1 cellular context compared by ENCODE assay signal in the genomic region with DNA sequence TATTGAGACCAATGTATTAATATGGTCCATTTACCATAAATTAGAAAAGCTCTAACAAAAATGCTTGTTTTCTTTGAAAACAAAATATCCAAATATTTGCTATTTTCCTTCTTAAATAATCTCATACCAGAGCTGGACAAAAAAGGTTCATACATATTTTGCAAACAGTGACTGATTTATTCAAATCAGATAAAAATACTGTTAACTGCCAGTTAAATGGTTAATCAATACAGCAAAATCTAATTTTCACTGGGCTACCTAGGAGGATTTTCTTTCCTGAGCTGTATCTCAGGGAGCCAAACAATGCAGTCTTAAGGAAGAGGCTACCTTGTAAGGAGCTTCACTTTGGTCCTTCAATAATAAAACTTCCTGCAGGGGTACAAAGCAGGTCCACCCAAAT.
TF ChIP-seq lines count a peak whose summit lies in the region.

No MANE protein-coding gene starts in this region.

TF ChIP-seq in HepG2, 621 proteins besides CTCF, POLR2A, EP300 and RAD21 (continued from another document):
- TF ChIP-seq, protein P1, sequence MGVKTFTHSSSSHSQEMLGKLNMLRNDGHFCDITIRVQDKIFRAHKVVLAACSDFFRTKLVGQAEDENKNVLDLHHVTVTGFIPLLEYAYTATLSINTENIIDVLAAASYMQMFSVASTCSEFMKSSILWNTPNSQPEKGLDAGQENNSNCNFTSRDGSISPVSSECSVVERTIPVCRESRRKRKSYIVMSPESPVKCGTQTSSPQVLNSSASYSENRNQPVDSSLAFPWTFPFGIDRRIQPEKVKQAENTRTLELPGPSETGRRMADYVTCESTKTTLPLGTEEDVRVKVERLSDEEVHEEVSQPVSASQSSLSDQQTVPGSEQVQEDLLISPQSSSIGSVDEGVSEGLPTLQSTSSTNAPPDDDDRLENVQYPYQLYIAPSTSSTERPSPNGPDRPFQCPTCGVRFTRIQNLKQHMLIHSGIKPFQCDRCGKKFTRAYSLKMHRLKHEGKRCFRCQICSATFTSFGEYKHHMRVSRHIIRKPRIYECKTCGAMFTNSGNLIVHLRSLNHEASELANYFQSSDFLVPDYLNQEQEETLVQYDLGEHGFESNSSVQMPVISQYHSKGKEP (CRISPR knock-in tag; IDR thresholded peaks at IDR 0.05) = no peak
- TF ChIP-seq SAP130 (CRISPR knock-in tag; IDR thresholded peaks at IDR 0.05; ENCODE audit: low read depth) = no peak
- TF ChIP-seq ONECUT2 (CRISPR knock-in tag; IDR thresholded peaks at IDR 0.05) = no peak
- no peak for TF ChIP-seq REXO4 (CRISPR knock-in tag; IDR thresholded peaks at IDR 0.05; ENCODE audit: borderline replicate concordance)
- TF ChIP-seq, protein P2, sequence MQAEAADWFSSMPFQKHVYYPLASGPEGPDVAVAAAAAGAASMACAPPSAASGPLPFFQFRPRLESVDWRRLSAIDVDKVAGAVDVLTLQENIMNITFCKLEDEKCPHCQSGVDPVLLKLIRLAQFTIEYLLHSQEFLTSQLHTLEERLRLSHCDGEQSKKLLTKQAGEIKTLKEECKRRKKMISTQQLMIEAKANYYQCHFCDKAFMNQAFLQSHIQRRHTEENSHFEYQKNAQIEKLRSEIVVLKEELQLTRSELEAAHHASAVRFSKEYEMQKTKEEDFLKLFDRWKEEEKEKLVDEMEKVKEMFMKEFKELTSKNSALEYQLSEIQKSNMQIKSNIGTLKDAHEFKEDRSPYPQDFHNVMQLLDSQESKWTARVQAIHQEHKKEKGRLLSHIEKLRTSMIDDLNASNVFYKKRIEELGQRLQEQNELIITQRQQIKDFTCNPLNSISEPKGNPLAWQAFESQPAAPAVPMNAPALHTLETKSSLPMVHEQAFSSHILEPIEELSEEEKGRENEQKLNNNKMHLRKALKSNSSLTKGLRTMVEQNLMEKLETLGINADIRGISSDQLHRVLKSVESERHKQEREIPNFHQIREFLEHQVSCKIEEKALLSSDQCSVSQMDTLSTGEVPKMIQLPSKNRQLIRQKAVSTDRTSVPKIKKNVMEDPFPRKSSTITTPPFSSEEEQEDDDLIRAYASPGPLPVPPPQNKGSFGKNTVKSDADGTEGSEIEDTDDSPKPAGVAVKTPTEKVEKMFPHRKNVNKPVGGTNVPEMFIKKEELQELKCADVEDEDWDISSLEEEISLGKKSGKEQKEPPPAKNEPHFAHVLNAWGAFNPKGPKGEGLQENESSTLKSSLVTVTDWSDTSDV (CRISPR knock-in tag; IDR thresholded peaks at IDR 0.05) = no peak
- TF ChIP-seq TGIF2 (CRISPR knock-in tag; IDR thresholded peaks at IDR 0.05) = no peak
- TF ChIP-seq ZNF709 (CRISPR knock-in tag; IDR thresholded peaks at IDR 0.05) = no peak
- TF ChIP-seq, protein P3, sequence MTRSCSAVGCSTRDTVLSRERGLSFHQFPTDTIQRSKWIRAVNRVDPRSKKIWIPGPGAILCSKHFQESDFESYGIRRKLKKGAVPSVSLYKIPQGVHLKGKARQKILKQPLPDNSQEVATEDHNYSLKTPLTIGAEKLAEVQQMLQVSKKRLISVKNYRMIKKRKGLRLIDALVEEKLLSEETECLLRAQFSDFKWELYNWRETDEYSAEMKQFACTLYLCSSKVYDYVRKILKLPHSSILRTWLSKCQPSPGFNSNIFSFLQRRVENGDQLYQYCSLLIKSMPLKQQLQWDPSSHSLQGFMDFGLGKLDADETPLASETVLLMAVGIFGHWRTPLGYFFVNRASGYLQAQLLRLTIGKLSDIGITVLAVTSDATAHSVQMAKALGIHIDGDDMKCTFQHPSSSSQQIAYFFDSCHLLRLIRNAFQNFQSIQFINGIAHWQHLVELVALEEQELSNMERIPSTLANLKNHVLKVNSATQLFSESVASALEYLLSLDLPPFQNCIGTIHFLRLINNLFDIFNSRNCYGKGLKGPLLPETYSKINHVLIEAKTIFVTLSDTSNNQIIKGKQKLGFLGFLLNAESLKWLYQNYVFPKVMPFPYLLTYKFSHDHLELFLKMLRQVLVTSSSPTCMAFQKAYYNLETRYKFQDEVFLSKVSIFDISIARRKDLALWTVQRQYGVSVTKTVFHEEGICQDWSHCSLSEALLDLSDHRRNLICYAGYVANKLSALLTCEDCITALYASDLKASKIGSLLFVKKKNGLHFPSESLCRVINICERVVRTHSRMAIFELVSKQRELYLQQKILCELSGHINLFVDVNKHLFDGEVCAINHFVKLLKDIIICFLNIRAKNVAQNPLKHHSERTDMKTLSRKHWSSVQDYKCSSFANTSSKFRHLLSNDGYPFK (CRISPR knock-in tag; IDR thresholded peaks at IDR 0.05; ENCODE audit: borderline replicate concordance) = no peak
- TF ChIP-seq SNRNP70 (IDR thresholded peaks at IDR 0.05; ENCODE audit: low read depth, low read length) = no peak
- TF ChIP-seq KDM6A (CRISPR knock-in tag; IDR thresholded peaks at IDR 0.05; ENCODE audit: low read depth) = no peak
- TF ChIP-seq CENPX (CRISPR knock-in tag; IDR thresholded peaks at IDR 0.05) = no peak
- TF ChIP-seq, protein P4, sequence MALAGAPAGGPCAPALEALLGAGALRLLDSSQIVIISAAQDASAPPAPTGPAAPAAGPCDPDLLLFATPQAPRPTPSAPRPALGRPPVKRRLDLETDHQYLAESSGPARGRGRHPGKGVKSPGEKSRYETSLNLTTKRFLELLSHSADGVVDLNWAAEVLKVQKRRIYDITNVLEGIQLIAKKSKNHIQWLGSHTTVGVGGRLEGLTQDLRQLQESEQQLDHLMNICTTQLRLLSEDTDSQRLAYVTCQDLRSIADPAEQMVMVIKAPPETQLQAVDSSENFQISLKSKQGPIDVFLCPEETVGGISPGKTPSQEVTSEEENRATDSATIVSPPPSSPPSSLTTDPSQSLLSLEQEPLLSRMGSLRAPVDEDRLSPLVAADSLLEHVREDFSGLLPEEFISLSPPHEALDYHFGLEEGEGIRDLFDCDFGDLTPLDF (CRISPR knock-in tag; IDR thresholded peaks at IDR 0.05) = no peak
- no peak for TF ChIP-seq REL (CRISPR knock-in tag; conservative IDR thresholded peaks at IDR 0.05)
- TF ChIP-seq RBFOX2 (IDR thresholded peaks at IDR 0.05; ENCODE audit: low read depth, low read length) = no peak
- TF ChIP-seq SMARCC2 (IDR thresholded peaks at IDR 0.05) = no peak
- TF ChIP-seq, protein P5, sequence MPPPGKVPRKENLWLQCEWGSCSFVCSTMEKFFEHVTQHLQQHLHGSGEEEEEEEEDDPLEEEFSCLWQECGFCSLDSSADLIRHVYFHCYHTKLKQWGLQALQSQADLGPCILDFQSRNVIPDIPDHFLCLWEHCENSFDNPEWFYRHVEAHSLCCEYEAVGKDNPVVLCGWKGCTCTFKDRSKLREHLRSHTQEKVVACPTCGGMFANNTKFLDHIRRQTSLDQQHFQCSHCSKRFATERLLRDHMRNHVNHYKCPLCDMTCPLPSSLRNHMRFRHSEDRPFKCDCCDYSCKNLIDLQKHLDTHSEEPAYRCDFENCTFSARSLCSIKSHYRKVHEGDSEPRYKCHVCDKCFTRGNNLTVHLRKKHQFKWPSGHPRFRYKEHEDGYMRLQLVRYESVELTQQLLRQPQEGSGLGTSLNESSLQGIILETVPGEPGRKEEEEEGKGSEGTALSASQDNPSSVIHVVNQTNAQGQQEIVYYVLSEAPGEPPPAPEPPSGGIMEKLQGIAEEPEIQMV (CRISPR knock-in tag; IDR thresholded peaks at IDR 0.05; ENCODE audit: low read depth) = no peak
- TF ChIP-seq, protein P6, sequence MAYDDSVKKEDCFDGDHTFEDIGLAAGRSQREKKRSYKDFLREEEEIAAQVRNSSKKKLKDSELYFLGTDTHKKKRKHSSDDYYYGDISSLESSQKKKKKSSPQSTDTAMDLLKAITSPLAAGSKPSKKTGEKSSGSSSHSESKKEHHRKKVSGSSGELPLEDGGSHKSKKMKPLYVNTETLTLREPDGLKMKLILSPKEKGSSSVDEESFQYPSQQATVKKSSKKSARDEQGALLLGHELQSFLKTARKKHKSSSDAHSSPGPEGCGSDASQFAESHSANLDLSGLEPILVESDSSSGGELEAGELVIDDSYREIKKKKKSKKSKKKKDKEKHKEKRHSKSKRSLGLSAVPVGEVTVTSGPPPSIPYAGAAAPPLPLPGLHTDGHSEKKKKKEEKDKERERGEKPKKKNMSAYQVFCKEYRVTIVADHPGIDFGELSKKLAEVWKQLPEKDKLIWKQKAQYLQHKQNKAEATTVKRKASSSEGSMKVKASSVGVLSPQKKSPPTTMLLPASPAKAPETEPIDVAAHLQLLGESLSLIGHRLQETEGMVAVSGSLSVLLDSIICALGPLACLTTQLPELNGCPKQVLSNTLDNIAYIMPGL (CRISPR knock-in tag; IDR thresholded peaks at IDR 0.05; ENCODE audit: borderline replicate concordance in 1 of 2, low read depth in 1 of 2) = no peak
- TF ChIP-seq, protein P7, sequence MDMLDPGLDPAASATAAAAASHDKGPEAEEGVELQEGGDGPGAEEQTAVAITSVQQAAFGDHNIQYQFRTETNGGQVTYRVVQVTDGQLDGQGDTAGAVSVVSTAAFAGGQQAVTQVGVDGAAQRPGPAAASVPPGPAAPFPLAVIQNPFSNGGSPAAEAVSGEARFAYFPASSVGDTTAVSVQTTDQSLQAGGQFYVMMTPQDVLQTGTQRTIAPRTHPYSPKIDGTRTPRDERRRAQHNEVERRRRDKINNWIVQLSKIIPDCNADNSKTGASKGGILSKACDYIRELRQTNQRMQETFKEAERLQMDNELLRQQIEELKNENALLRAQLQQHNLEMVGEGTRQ (IDR thresholded peaks at IDR 0.05; ENCODE audit: low read depth, low read length) = no peak
- TF ChIP-seq, protein P7 (CRISPR knock-in tag; IDR thresholded peaks at IDR 0.05; ENCODE audit: borderline replicate concordance) = no peak
TF ChIP-seq in HepG2: peak in this region for 0.
